In genomic region chr15:31372635-31373091, GRCh38 we compare ENCODE assay signal across 9 cellular contexts. TPM values are rescaled to one million over a fixed set of nuclear protein-coding genes. Genes with fewer than 3 reads are reported as not detected.
DNase-seq lines count a peak whose midpoint lies in the region; ATAC-seq lines count a peak whose summit lies in the region.
"Had no signal": no experiment of that assay in that cellular context is flagged by ENCODE, and none has a peak within 500 bp of the region (broad histone marks: within the 10 kb centered on the region; RNA-seq: fewer than 3 reads in every experiment).

No MANE protein-coding gene starts in this region.

- DNase-seq in Right ventricle myocardium inferior (ENCODE audit: missing footprints) (peak; percentile 91), cardiac septum (ENCODE audit: low spot score) (no peak), ecto neural progenitor cell (ENCODE audit: low spot score) (peak; percentile 80), medulla oblongata (ENCODE audit: extremely low spot score) (peak; percentile 35), ureter (ENCODE audit: low spot score) (no peak), HT-29 (ENCODE audit: low spot score) (no peak)
- DNase-seq: DND-41 had no signal

- intact Hi-C loops in Right ventricle myocardium inferior (cut with DNase I) (no loop called here), cardiac septum (cut with DNase I) (no loop called here)

- ATAC-seq in Right ventricle myocardium inferior: peak; percentile 89
- no peak for ATAC-seq in HG03354 (IDR thresholded peaks at IDR 0.05; ENCODE audit: poor library complexity, severe bottlenecking, unreplicated experiment)
- ATAC-seq in GM18907 (IDR thresholded peaks at IDR 0.05; ENCODE audit: unreplicated experiment): no peak

RNA-seq across cellular contexts. Expression of gene KLF13, which starts 46.0 kb away (rescaled TPM):
- total RNA-seq in Right ventricle myocardium inferior (63.4 TPM), cardiac septum (35.7 TPM), ureter (77.5 TPM)
- total RNA-seq in HT-29 (2014; rRNA removed; shearing (Covaris generic)): 52.2 and 52.7 TPM in 2 replicates

Comparison
In these comparisons a context has a peak if more than half of its experiments do, and no peak if none do; other contexts are left out.
1. DNase-seq: peak in Right ventricle myocardium inferior (single experiment), ecto neural progenitor cell (single experiment) and medulla oblongata (single experiment); none in cardiac septum (single experiment), ureter (single experiment) and HT-29 (single experiment).